ENCODE assay signal across 18 cellular contexts in genomic region chr2:66688951-66689350, GRCh38.
"Had no signal": no experiment of that assay in that cellular context is flagged by ENCODE, and none has a peak within 500 bp of the region (broad histone marks: within the 10 kb centered on the region; RNA-seq: fewer than 3 reads in every experiment).

No MANE protein-coding gene starts in this region.

- H3K4me1 Mint-ChIP-seq: activated CD4-positive, alpha-beta memory T cell treated with anti-CD3 and anti-CD28 coated beads, Interleukin-2, amount 10 ng/mL, durations not matched to agents 7 days and 5 days; activated naive CD4-positive, alpha-beta T cell treated with anti-CD3 and anti-CD28 coated beads, Interleukin-2, amount 50 U/mL, for 24 hours; stimulated activated memory B cell treated with anti-CD40 and anti-IgM and Interleukin-4, amounts not matched to agents 10 μg/mL and 1 μg/mL and 100 μg/mL, for 72 hours; T-helper 17 cell had no signal

- H3K27me3 ChIP-seq: ovary had no signal

- H3K9me3 Mint-ChIP-seq: activated CD4-positive, alpha-beta memory T cell treated with anti-CD3 and anti-CD28 coated beads, Interleukin-2, amount 10 ng/mL, durations not matched to agents 7 days and 5 days; activated naive CD4-positive, alpha-beta T cell treated with anti-CD3 and anti-CD28 coated beads, Interleukin-2, amount 50 U/mL, for 24 hours; activated T-cell treated with anti-CD3 and anti-CD28 coated beads, Interleukin-2, amount 50 U/mL, for 4 hours; brain; stimulated activated memory B cell treated with anti-CD40 and anti-IgM and Interleukin-4, amounts not matched to agents 10 μg/mL and 1 μg/mL and 100 μg/mL, for 72 hours had no signal

- H3K4me3 Mint-ChIP-seq: activated CD4-positive, alpha-beta memory T cell treated with anti-CD3 and anti-CD28 coated beads, Interleukin-2, amount 10 ng/mL, durations not matched to agents 7 days and 5 days; activated naive CD4-positive, alpha-beta T cell treated with anti-CD3 and anti-CD28 coated beads, Interleukin-2, amount 50 U/mL, for 24 hours; activated T-cell treated with anti-CD3 and anti-CD28 coated beads, Interleukin-2, amount 50 U/mL, for 4 hours; brain; stimulated activated memory B cell treated with anti-CD40 and anti-IgM and Interleukin-4, amounts not matched to agents 10 μg/mL and 1 μg/mL and 100 μg/mL, for 72 hours; T-helper 17 cell had no signal

- H3K27ac ChIP-seq: heart right ventricle, ovary had no signal

- H3K9me3 ChIP-seq: heart right ventricle, ovary had no signal

- H3K4me3 ChIP-seq: heart right ventricle, ovary had no signal

- H3K36me3 ChIP-seq: heart right ventricle, ovary had no signal

- H3K36me3 Mint-ChIP-seq: activated naive CD4-positive, alpha-beta T cell treated with anti-CD3 and anti-CD28 coated beads, Interleukin-2, amount 50 U/mL, for 24 hours; brain; stimulated activated memory B cell treated with anti-CD40 and anti-IgM and Interleukin-4, amounts not matched to agents 10 μg/mL and 1 μg/mL and 100 μg/mL, for 72 hours had no signal

- H3K27ac Mint-ChIP-seq: activated CD4-positive, alpha-beta memory T cell treated with anti-CD3 and anti-CD28 coated beads, Interleukin-2, amount 10 ng/mL, durations not matched to agents 7 days and 5 days; activated naive CD4-positive, alpha-beta T cell treated with anti-CD3 and anti-CD28 coated beads, Interleukin-2, amount 50 U/mL, for 24 hours; brain; stimulated activated memory B cell treated with anti-CD40 and anti-IgM and Interleukin-4, amounts not matched to agents 10 μg/mL and 1 μg/mL and 100 μg/mL, for 72 hours; T-helper 17 cell had no signal

- H3K27me3 Mint-ChIP-seq: activated CD4-positive, alpha-beta memory T cell treated with anti-CD3 and anti-CD28 coated beads, Interleukin-2, amount 10 ng/mL, durations not matched to agents 7 days and 5 days; activated naive CD4-positive, alpha-beta T cell treated with anti-CD3 and anti-CD28 coated beads, Interleukin-2, amount 50 U/mL, for 24 hours; stimulated activated memory B cell treated with anti-CD40 and anti-IgM and Interleukin-4, amounts not matched to agents 10 μg/mL and 1 μg/mL and 100 μg/mL, for 72 hours; T-helper 17 cell had no signal

- DNase-seq: activated CD4-positive, alpha-beta memory T cell treated with anti-CD3 and anti-CD28 coated beads, Interleukin-2, amount 10 ng/mL, durations not matched to agents 7 days and 5 days; activated CD4-positive, alpha-beta T cell treated with anti-CD3 and anti-CD28 coated beads for 4 hours; activated effector memory CD4-positive, alpha-beta T cell treated with anti-CD3 and anti-CD28 coated beads, Interleukin-2, amount 50 U/mL, for 16 hours; activated T-cell treated with anti-CD3 and anti-CD28 coated beads, Interleukin-2, amount 50 U/mL, for 4 hours; amygdala; central memory CD4-positive, alpha-beta T cell; effector CD8-positive, alpha-beta T cell; heart right ventricle; left colon; ovary; SHP77; stimulated activated CD4-positive, alpha-beta T cell treated with anti-CD3 and anti-CD28 coated beads, Interleukin-2, amount 100 ng/mL, for 48 hours; substantia nigra; T-helper 17 cell; trophoblast cell had no signal
